In genomic region chr6:14922706-14923105, GRCh38 we compare ENCODE assay signal across 15 cellular contexts.
A peak's percentile ranks its signal among the peaks of the same experiment; 100 is the strongest.
DNase-seq lines count a peak whose midpoint lies in the region; ATAC-seq and TF ChIP-seq lines count a peak whose summit lies in the region.
"Had no signal": no experiment of that assay in that cellular context is flagged by ENCODE, and none has a peak within 500 bp of the region (broad histone marks: within the 10 kb centered on the region; RNA-seq: fewer than 3 reads in every experiment).

No MANE protein-coding gene starts in this region.

- CTCF ChIA-PET in CD4-positive, alpha-beta memory T cell (lab: Charles Lee; ENCODE audit: partially characterized antibody), result no interaction called here

- intact Hi-C loops in dendritic cell treated with granulocyte-macrophage colony-stimulating factor and Interleukin-4, amounts not matched to agents 40 ng/mL and 50 ng/mL, for 4 days (cut with micrococcal nuclease), result loop anchor here (2.0 to 5.0 kb wide), 3 partner anchors 46 to 325 kb away; partner anchors contain the start of gene JARID2
- intact Hi-C loops in left colon (cut with DNase I, micrococcal nuclease), result no loop called here
- intact Hi-C loops in posterior cingulate gyrus (cut with DNase I), result no loop called here
- intact Hi-C loops in CD4-positive, alpha-beta memory T cell (cut with micrococcal nuclease), result no loop called here

- H3K27ac ChIP-seq in HL-60 (replicated peaks), result peak overlapping the region; percentile 93
- peak overlapping the region; percentile 38 to 54 for H3K27ac ChIP-seq in mucosa of rectum (ENCODE audit: low read depth in 2 of 2, low read length in 2 of 2)
- peak overlapping the region; percentile 19 for H3K27ac ChIP-seq in skeletal muscle tissue (ENCODE audit: low read depth, low read length)
- no peak overlapping the region for H3K27ac ChIP-seq in CD4-positive, alpha-beta memory T cell (ENCODE audit: low read depth, low read length)
- H3K27ac ChIP-seq: breast epithelium had no signal

- no peaks in the 10 kb centered on the region for H3K36me3 Mint-ChIP-seq in dendritic cell treated with granulocyte-macrophage colony-stimulating factor and Interleukin-4, amounts not matched to agents 40 ng/mL and 50 ng/mL, for 4 days (ENCODE audit: low read depth)
- no peaks in the 10 kb centered on the region for H3K36me3 Mint-ChIP-seq in CD4-positive, alpha-beta memory T cell
- H3K36me3 Mint-ChIP-seq: CD4-positive, CD25-positive, alpha-beta regulatory T cell had no signal

- no peak for TF ChIP-seq CTCF in HL-60 (IDR thresholded peaks at IDR 0.05; ENCODE audit: insufficient read depth, low read length)

- peak overlapping the region; percentile 44 for H3K4me3 Mint-ChIP-seq in dendritic cell treated with granulocyte-macrophage colony-stimulating factor and Interleukin-4, amounts not matched to agents 40 ng/mL and 50 ng/mL, for 4 days
- no peak overlapping the region for H3K4me3 Mint-ChIP-seq in CD4-positive, alpha-beta memory T cell
- H3K4me3 Mint-ChIP-seq: activated CD4-positive, alpha-beta T cell treated with anti-CD3 and anti-CD28 coated beads, Interleukin-2, amount 10 ng/mL, durations not matched to agents 24 days and 14 days; CD4-positive, CD25-positive, alpha-beta regulatory T cell had no signal

- H3K9me3 Mint-ChIP-seq in dendritic cell treated with granulocyte-macrophage colony-stimulating factor and Interleukin-4, amounts not matched to agents 40 ng/mL and 50 ng/mL, for 4 days, result no peaks in the 10 kb centered on the region
- no peaks in the 10 kb centered on the region for H3K9me3 Mint-ChIP-seq in CD4-positive, alpha-beta memory T cell
- H3K9me3 Mint-ChIP-seq: activated CD4-positive, alpha-beta T cell treated with anti-CD3 and anti-CD28 coated beads, Interleukin-2, amount 10 ng/mL, durations not matched to agents 24 days and 14 days; CD4-positive, CD25-positive, alpha-beta regulatory T cell had no signal

- H3K27me3 ChIP-seq in HL-60 (ENCODE audit: insufficient read depth, poor library complexity, severe bottlenecking) (no peaks in the 10 kb centered on the region), mucosa of rectum (ENCODE audit: control insufficient read depth in 2 of 2, insufficient read depth in 2 of 2, low read length in 2 of 2) (no peaks in the 10 kb centered on the region), skeletal muscle tissue (ENCODE audit: control insufficient read depth in 3 of 3, insufficient read depth in 3 of 3, low read length in 3 of 3) (no peaks in the 10 kb centered on the region)
- no peaks in the 10 kb centered on the region for H3K27me3 ChIP-seq in CD4-positive, alpha-beta memory T cell (ENCODE audit: insufficient read depth, low read length)
- H3K27me3 ChIP-seq: breast epithelium had no signal

- H3K4me1 ChIP-seq in mucosa of rectum (ENCODE audit: control insufficient read depth in 2 of 2, insufficient read depth in 2 of 2, low read length in 2 of 2) (peaks cover 8 to 11% of the 10 kb centered on the region in 2 donors), skeletal muscle tissue (ENCODE audit: control insufficient read depth in 3 of 3, insufficient read depth in 3 of 3, low read length in 3 of 3) (peaks cover 40 to 46% (median 43%) of the 10 kb centered on the region in 3 donors)
- no peaks in the 10 kb centered on the region for H3K4me1 ChIP-seq in CD4-positive, alpha-beta memory T cell (ENCODE audit: insufficient read depth, low read length)
- H3K4me1 ChIP-seq: breast epithelium had no signal

- H3K4me1 Mint-ChIP-seq in dendritic cell treated with granulocyte-macrophage colony-stimulating factor and Interleukin-4, amounts not matched to agents 40 ng/mL and 50 ng/mL, for 4 days (ENCODE audit: low read depth), result peaks cover 83% of the 10 kb centered on the region
- H3K4me1 Mint-ChIP-seq in CD4-positive, alpha-beta memory T cell, result no peaks in the 10 kb centered on the region
- H3K4me1 Mint-ChIP-seq: activated CD4-positive, alpha-beta T cell treated with anti-CD3 and anti-CD28 coated beads, Interleukin-2, amount 10 ng/mL, durations not matched to agents 24 days and 14 days; CD4-positive, CD25-positive, alpha-beta regulatory T cell had no signal

- H3K9me3 ChIP-seq in mucosa of rectum (ENCODE audit: control insufficient read depth in 2 of 2, low read length in 2 of 2) (no peaks in the 10 kb centered on the region), skeletal muscle tissue (ENCODE audit: control insufficient read depth in 3 of 3, low read length in 3 of 3) (no peaks in the 10 kb centered on the region)
- no peaks in the 10 kb centered on the region for H3K9me3 ChIP-seq in CD4-positive, alpha-beta memory T cell (ENCODE audit: control insufficient read depth in 1 of 2, low read length in 2 of 2)
- H3K9me3 ChIP-seq: breast epithelium, thoracic aorta had no signal

- H3K27me3 Mint-ChIP-seq in dendritic cell treated with granulocyte-macrophage colony-stimulating factor and Interleukin-4, amounts not matched to agents 40 ng/mL and 50 ng/mL, for 4 days, result no peaks in the 10 kb centered on the region
- H3K27me3 Mint-ChIP-seq in CD4-positive, alpha-beta memory T cell, result no peaks in the 10 kb centered on the region

- peak overlapping the region in 1 of 2 donors; percentile 24 for H3K9ac ChIP-seq in mucosa of rectum (ENCODE audit: low read depth in 1 of 2, low read length in 2 of 2)
- no peak overlapping the region for H3K9ac ChIP-seq in skeletal muscle tissue (ENCODE audit: low read depth in 1 of 3, low read length in 3 of 3)

- no peaks in the 10 kb centered on the region for H3K36me3 ChIP-seq in mucosa of rectum (ENCODE audit: control insufficient read depth in 2 of 2, insufficient read depth in 2 of 2, low read length in 2 of 2)
- no peaks in the 10 kb centered on the region for H3K36me3 ChIP-seq in skeletal muscle tissue (ENCODE audit: control insufficient read depth in 3 of 3, insufficient read depth in 3 of 3, low read length in 3 of 3)
- no peaks in the 10 kb centered on the region for H3K36me3 ChIP-seq in CD4-positive, alpha-beta memory T cell (ENCODE audit: insufficient read depth, low read length)
- H3K36me3 ChIP-seq: breast epithelium, thoracic aorta had no signal

- H3K4me3 ChIP-seq in HL-60 (replicated peaks; ENCODE audit: insufficient read depth, low read length) (no peak overlapping the region), mucosa of rectum (ENCODE audit: low read length in 2 of 2) (no peak overlapping the region), skeletal muscle tissue (ENCODE audit: low read length in 3 of 3) (no peak overlapping the region)
- no peak overlapping the region for H3K4me3 ChIP-seq in CD4-positive, alpha-beta memory T cell (ENCODE audit: low read length in 2 of 2)
- H3K4me3 ChIP-seq: breast epithelium, thoracic aorta had no signal

- POLR2A ChIA-PET in CD4-positive, alpha-beta memory T cell (lab: Charles Lee; ENCODE audit: partially characterized antibody), result no interaction called here

- H3K27ac Mint-ChIP-seq in dendritic cell treated with granulocyte-macrophage colony-stimulating factor and Interleukin-4, amounts not matched to agents 40 ng/mL and 50 ng/mL, for 4 days, result peak overlapping the region; percentile 91
- H3K27ac Mint-ChIP-seq in CD4-positive, alpha-beta memory T cell, result no peak overlapping the region
- H3K27ac Mint-ChIP-seq: activated CD4-positive, alpha-beta T cell treated with anti-CD3 and anti-CD28 coated beads, Interleukin-2, amount 10 ng/mL, durations not matched to agents 24 days and 14 days; CD4-positive, CD25-positive, alpha-beta regulatory T cell had no signal

- DNase-seq in HL-60 (ENCODE audit: low read depth in 1 of 2, low spot score in 1 of 2) (no peak), left colon (no peak), posterior cingulate gyrus (no peak), cerebellar nuclear complex (lab: John Stamatoyannopoulos, UW) (no peak)
- DNase-seq in CD4-positive, alpha-beta memory T cell, result no peak
- DNase-seq: activated CD4-positive, alpha-beta T cell treated with anti-CD3 and anti-CD28 coated beads, Interleukin-2, amount 10 ng/mL, durations not matched to agents 24 days and 14 days; CD4-positive, CD25-positive, alpha-beta regulatory T cell; NCI-H2171 treated with DMSO at 0.1 percent for 48 hours; NCI-H82; SHP77 treated with DMSO at 0.1 percent for 48 hours had no signal

- ATAC-seq in left colon, result no peak
